In the genomic region with DNA sequence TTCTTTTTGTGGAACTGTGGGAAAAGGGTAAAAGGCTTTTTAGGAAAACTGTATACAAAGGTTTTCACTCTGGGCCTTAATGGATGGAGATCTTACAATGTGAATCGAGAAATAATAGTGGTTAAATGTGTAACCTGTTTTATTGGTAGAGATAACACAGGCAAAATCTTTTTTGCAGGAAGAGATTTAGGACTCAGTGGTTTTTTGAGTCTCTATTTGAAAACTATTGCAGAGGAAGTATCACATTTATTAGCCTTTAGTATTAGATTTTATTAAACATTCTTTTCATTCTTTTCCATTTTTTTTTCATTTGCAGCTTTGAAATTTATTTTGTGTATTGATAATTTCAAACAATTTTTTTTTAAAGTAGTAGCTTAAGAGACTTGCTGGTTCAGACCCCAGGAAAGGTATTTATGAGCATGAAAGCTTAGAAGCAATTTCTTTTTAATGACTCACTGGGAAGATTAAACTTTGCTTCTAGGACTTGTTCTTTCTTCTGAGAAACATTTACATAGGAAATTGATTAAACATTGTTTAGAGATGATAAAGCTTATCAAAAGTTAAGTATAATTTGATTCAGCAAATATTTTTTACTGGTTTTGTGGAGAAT, we compare ENCODE assay signal across 1 cellular context.
TF ChIP-seq lines count a peak whose summit lies in the region.

No MANE protein-coding gene starts in this region.

TF ChIP-seq in SK-N-SH treated with all-trans-retinoic acid at 6 μM for 48 hours, 23 proteins besides CTCF, POLR2A, EP300 and RAD21 (continued from another document):
- TF ChIP-seq CREB5 (CRISPR knock-in tag; IDR thresholded peaks at IDR 0.05; ENCODE audit: low read depth), result no peak
- TF ChIP-seq POU6F1 (CRISPR knock-in tag; IDR thresholded peaks at IDR 0.05; ENCODE audit: borderline replicate concordance, low read depth), result no peak
- peak; percentile 58 for TF ChIP-seq ISL1 (CRISPR knock-in tag; IDR thresholded peaks at IDR 0.05)
- no peak for TF ChIP-seq ZNF70 (CRISPR knock-in tag; IDR thresholded peaks at IDR 0.05)
